ENCODE assay signal across 13 cellular contexts in the genomic region with DNA sequence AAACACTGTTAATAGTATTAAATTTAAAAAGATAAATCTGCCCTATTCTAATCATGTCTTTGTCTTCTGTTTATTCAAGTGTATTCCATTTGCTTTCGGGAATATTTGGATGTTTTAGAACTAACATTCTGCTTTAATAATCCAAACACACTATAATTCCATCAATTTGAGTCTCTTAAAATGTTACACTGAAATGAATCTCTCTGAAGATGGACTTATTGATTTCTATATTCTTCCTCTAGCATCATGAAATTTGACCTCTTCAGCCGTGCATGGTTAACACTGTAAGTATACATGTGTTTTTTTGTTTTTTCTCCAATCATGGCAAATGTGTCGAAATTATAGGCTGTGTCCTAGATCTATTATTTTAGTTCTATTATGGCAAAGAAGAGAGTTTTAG.
"Had no signal": no experiment of that assay in that cellular context is flagged by ENCODE, and none has a peak within 500 bp of the region (broad histone marks: within the 10 kb centered on the region; RNA-seq: fewer than 3 reads in every experiment).

No MANE protein-coding gene starts in this region.

- H3K36me3 ChIP-seq: cardiac muscle cell, colonic mucosa, gastrocnemius medialis, sigmoid colon, suprapubic skin, upper lobe of right lung, WERI-Rb-1 had no signal

- H3K27me3 ChIP-seq: cardiac muscle cell, colonic mucosa, gastrocnemius medialis, sigmoid colon, suprapubic skin, upper lobe of right lung had no signal

- H3K4me1 ChIP-seq: colonic mucosa, gastrocnemius medialis, sigmoid colon, suprapubic skin, upper lobe of right lung had no signal

- DNase-seq: activated CD4-positive, alpha-beta T cell treated with anti-CD3 and anti-CD28 coated beads for 48 hours; activated naive CD4-positive, alpha-beta T cell treated with Interleukin-2 at 50 U/mL for 16 hours; activated naive CD8-positive, alpha-beta T cell treated with anti-CD3 and anti-CD28 coated beads, Interleukin-2, amount 50 U/mL, for 24 hours; colonic mucosa; effector CD4-positive, alpha-beta T cell; gastrocnemius medialis; sigmoid colon; stimulated activated CD4-positive, alpha-beta T cell treated with anti-CD3 and anti-CD28 coated beads, Interleukin-2, amount 100 ng/mL, for 24 hours; stimulated activated naive B cell treated with anti-CD40 and anti-IgM and Interleukin-4, amounts not matched to agents 10 μg/mL and 1 μg/mL and 100 μg/mL, for 72 hours; upper lobe of right lung; WERI-Rb-1 had no signal

- H3K27ac ChIP-seq: cardiac muscle cell, colonic mucosa, gastrocnemius medialis, sigmoid colon, suprapubic skin, upper lobe of right lung, WERI-Rb-1 had no signal

- H3K9me3 ChIP-seq: colonic mucosa, gastrocnemius medialis, upper lobe of right lung had no signal

- H3K4me3 ChIP-seq: cardiac muscle cell, colonic mucosa, gastrocnemius medialis, sigmoid colon, suprapubic skin, upper lobe of right lung had no signal
